8 cellular contexts compared by ENCODE assay signal in genomic region chr18:51196811-51197660, GRCh38. TPM values are rescaled to one million over a fixed set of nuclear protein-coding genes. Genes with fewer than 3 reads are reported as not detected.
DNase-seq lines count a peak whose midpoint lies in the region; ATAC-seq and TF ChIP-seq lines count a peak whose summit lies in the region.

No MANE protein-coding gene starts in this region.

- peak overlapping the region; percentile 54 for H2AFZ ChIP-seq in fibroblast of lung (ENCODE audit: low read length)

- no peaks in the 10 kb centered on the region for H3K27me3 Mint-ChIP-seq in activated T-cell treated with anti-CD3 and anti-CD28 coated beads, Interleukin-2, amount 50 U/mL, for 4 hours (ENCODE audit: low read depth)
- no peaks in the 10 kb centered on the region for H3K27me3 Mint-ChIP-seq in naive thymus-derived CD8-positive, alpha-beta T cell

- H3K36me3 Mint-ChIP-seq in activated T-cell treated with anti-CD3 and anti-CD28 coated beads, Interleukin-2, amount 50 U/mL, for 4 hours (ENCODE audit: insufficient read depth): peaks cover 5% of the 10 kb centered on the region
- no peaks in the 10 kb centered on the region for H3K36me3 Mint-ChIP-seq in naive thymus-derived CD8-positive, alpha-beta T cell

- H3K9ac ChIP-seq in fibroblast of lung (ENCODE audit: insufficient read depth, low read length): peak overlapping the region; percentile 72

- H3K36me3 ChIP-seq in fibroblast of lung (ENCODE audit: control insufficient read depth, insufficient read depth, low read length): no peaks in the 10 kb centered on the region

- DNase-seq in NCI-H524 (lab: John Stamatoyannopoulos, UW) (peak; percentile 10 to 15), NCI-H524 treated with DMSO at 0.1 percent for 48 hours (lab: John Stamatoyannopoulos, UW) (no peak), HFF-Myc (ENCODE audit: extremely low read depth, low read depth) (no peak), NCI-H146 (lab: John Stamatoyannopoulos, UW) (peak; percentile 84), fibroblast of lung (ENCODE audit: low read depth in 2 of 2) (peak; percentile 57 to 59), ureter (ENCODE audit: low spot score) (peak; percentile 73)
- peak; percentile 20 for DNase-seq in activated T-cell treated with anti-CD3 and anti-CD28 coated beads, Interleukin-2, amount 50 U/mL, for 4 hours
- DNase-seq in naive thymus-derived CD8-positive, alpha-beta T cell: peak in 7 of 10 donors; percentile 8 to 89 (median 28)

- POLR2A ChIA-PET in naive thymus-derived CD8-positive, alpha-beta T cell (lab: Charles Lee): interaction anchor here (0.6 to 5.3 kb wide), 16 partner anchors 10 to 916 kb away, joined by 3 to 80 read pairs (median 6); partner anchors contain the start of genes ELAC1, MBD1, ME2 and SMAD4

- no peaks in the 10 kb centered on the region for H3K9me3 ChIP-seq in fibroblast of lung (ENCODE audit: control insufficient read depth, insufficient read depth, low read depth, low read length)

- TF ChIP-seq CTCF in HFF-Myc (IDR thresholded peaks at IDR 0.05; ENCODE audit: low read depth, low read length, missing control alignments): no peak
- no peak for TF ChIP-seq CTCF in fibroblast of lung (conservative IDR thresholded peaks at IDR 0.05 in 1 of 2, IDR thresholded peaks at IDR 0.05 in 1 of 2; ENCODE audit: low read depth in 1 of 2, low read length in 2 of 2)

- peak overlapping the region; percentile 89 for H3K4me3 ChIP-seq in HFF-Myc (replicated peaks; ENCODE audit: low read depth, low read length)
- H3K4me3 ChIP-seq in fibroblast of lung (replicated peaks in 1 of 4; ENCODE audit: control extremely low read depth in 1 of 4, insufficient read depth in 1 of 4, low read depth in 3 of 4, low read length in 4 of 4): peak overlapping the region; percentile 76 to 95 (median 90)

- peak overlapping the region; percentile 95 for H3K4me3 Mint-ChIP-seq in activated T-cell treated with anti-CD3 and anti-CD28 coated beads, Interleukin-2, amount 50 U/mL, for 4 hours
- H3K4me3 Mint-ChIP-seq in naive thymus-derived CD8-positive, alpha-beta T cell: peak overlapping the region; percentile 83 to 98 (median 97)

- peak overlapping the region; percentile 81 for H3K27ac ChIP-seq in fibroblast of lung (ENCODE audit: insufficient read depth, low read length)

- H3K4me1 Mint-ChIP-seq in activated T-cell treated with anti-CD3 and anti-CD28 coated beads, Interleukin-2, amount 50 U/mL, for 4 hours (ENCODE audit: low read depth): peaks cover 34% of the 10 kb centered on the region
- H3K4me1 Mint-ChIP-seq in naive thymus-derived CD8-positive, alpha-beta T cell: peaks cover 18 to 47% (median 37%) of the 10 kb centered on the region in 4 donors

- no peaks in the 10 kb centered on the region for H3K27me3 ChIP-seq in fibroblast of lung (ENCODE audit: control insufficient read depth, insufficient read depth, low read length)

- peak; percentile 3 to 4 for ATAC-seq in activated T-cell treated with anti-CD3 and anti-CD28 coated beads, Interleukin-2, amount 50 U/mL, for 4 hours
- peak; percentile 71 to 74 for ATAC-seq in naive thymus-derived CD8-positive, alpha-beta T cell

- peak overlapping the region; percentile 25 to 99 (median 97) for H3K27ac Mint-ChIP-seq in naive thymus-derived CD8-positive, alpha-beta T cell

- peaks cover 3% of the 10 kb centered on the region for H4K20me1 ChIP-seq in fibroblast of lung (ENCODE audit: control insufficient read depth, extremely low read depth, insufficient read depth, low read length)

- no peaks in the 10 kb centered on the region for H3K9me3 Mint-ChIP-seq in activated T-cell treated with anti-CD3 and anti-CD28 coated beads, Interleukin-2, amount 50 U/mL, for 4 hours
- H3K9me3 Mint-ChIP-seq in naive thymus-derived CD8-positive, alpha-beta T cell: no peaks in the 10 kb centered on the region

- no peak overlapping the region for H3K4me2 ChIP-seq in fibroblast of lung (ENCODE audit: extremely low read depth, insufficient read depth, low read length)

- H3K4me1 ChIP-seq in fibroblast of lung (ENCODE audit: control insufficient read depth, extremely low read depth, insufficient read depth, low read length): peaks cover 2% of the 10 kb centered on the region

- H3K79me2 ChIP-seq in fibroblast of lung (ENCODE audit: control insufficient read depth, insufficient read depth, low read length): peaks cover 47% of the 10 kb centered on the region

RNA-seq across cellular contexts. Expression of gene MEX3C, which starts 0.4 kb away (rescaled TPM):
- total RNA-seq in activated T-cell treated with anti-CD3 and anti-CD28 coated beads, Interleukin-2, amount 50 U/mL, for 4 hours: 10 to 100 TPM; 67.4 to 89.2 (median 80.3) TPM
- total RNA-seq in fibroblast of lung: 33.6 and 39.8 TPM in 2 replicates
- 30.9 and 41.8 TPM in 2 replicates for polyA plus RNA-seq in fibroblast of lung
- 23.1 and 25.8 TPM in 2 replicates for polyA plus RNA-seq in fibroblast of lung (2012)
- polyA minus RNA-seq in fibroblast of lung (ENCODE audit: low replicate concordance): 8.5 and 21.9 TPM in 2 replicates
- 10 to 100 TPM; 54.3 to 57.6 TPM for total RNA-seq in naive thymus-derived CD8-positive, alpha-beta T cell
- 1 to 10 TPM; 1.7 to 7.4 (median 6.9) TPM for polyA plus RNA-seq in naive thymus-derived CD8-positive, alpha-beta T cell
- 38.7 TPM for total RNA-seq in ureter

Comparison
In these comparisons a context has a peak if more than half of its experiments do, and no peak if none do; other contexts are left out.
1. DNase-seq: peak in NCI-H524 (2 of 2), NCI-H146 (single experiment), activated T-cell treated with anti-CD3 and anti-CD28 coated beads, Interleukin-2, amount 50 U/mL, for 4 hours (single experiment), fibroblast of lung (2 of 2), naive thymus-derived CD8-positive, alpha-beta T cell (7 of 10) and ureter (single experiment); none in NCI-H524 treated with DMSO at 0.1 percent for 48 hours (single experiment) and HFF-Myc (single experiment).